In the genomic region with DNA sequence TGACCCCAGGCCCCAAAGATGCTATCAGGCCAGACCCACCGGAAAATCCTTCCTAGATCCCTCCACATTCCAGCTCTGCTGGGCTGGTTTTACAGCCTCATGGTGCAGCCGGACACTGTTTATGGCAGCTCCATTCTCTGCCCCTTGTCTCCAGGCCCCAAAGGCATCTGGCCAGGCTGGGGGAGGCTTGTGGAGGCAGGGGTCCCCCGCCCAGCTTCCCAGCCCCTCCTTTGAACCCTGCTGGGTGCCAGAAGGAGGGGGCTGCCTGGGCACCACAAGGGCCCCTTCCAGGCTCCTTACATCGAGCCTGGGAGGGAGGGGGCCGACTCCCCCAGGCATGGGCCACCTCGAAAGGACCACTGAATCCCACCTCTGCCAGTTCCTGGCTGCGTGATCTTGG, we compare ENCODE assay signal across 22 cellular contexts.
"Had no signal": no experiment of that assay in that cellular context is flagged by ENCODE, and none has a peak within 500 bp of the region (broad histone marks: within the 10 kb centered on the region; RNA-seq: fewer than 3 reads in every experiment).

No MANE protein-coding gene starts in this region.

- H3K4me1 ChIP-seq: gastroesophageal sphincter, heart right ventricle, left lung, parathyroid adenoma, prostate gland, right atrium auricular region had no signal

- H3K27ac ChIP-seq: dorsolateral prefrontal cortex, epithelial cell of prostate, gastroesophageal sphincter, heart right ventricle, left lung, parathyroid adenoma, prostate gland, right atrium auricular region, suprapubic skin had no signal

- H3K4me3 ChIP-seq: dorsolateral prefrontal cortex, gastroesophageal sphincter, heart right ventricle, left lung, prostate gland, right atrium auricular region, smooth muscle cell, suprapubic skin had no signal

- DNase-seq: central memory CD4-positive, alpha-beta T cell; dorsolateral prefrontal cortex; effector CD4-positive, alpha-beta T cell; foreskin fibroblast; glutamatergic neuron; heart right ventricle; left lung; mesendoderm; natural killer cell; stimulated activated CD4-positive, alpha-beta T cell treated with anti-CD3 and anti-CD28 coated beads, Interleukin-12 subunit alpha, Interleukin-12 subunit beta, amount 100 ng/mL, for 4 hours; stimulated activated CD4-positive, alpha-beta T cell treated with anti-CD3 and anti-CD28 coated beads, Interleukin-1b, Interleukin-23, amount 100 ng/mL, for 48 hours; stimulated activated CD4-positive, alpha-beta T cell treated with anti-CD3 and anti-CD28 coated beads, Interleukin-4, amount 100 ng/mL, for 1 hour; stimulated activated CD8-positive, alpha-beta memory T cell treated with anti-CD3 and anti-CD28 coated beads, Interleukin-4, amount 100 ng/mL, for 48 hours; stimulated activated naive CD8-positive, alpha-beta T cell treated with anti-CD3 and anti-CD28 coated beads, Interleukin-15, amount 100 ng/mL, for 72 hours; trophoblast cell had no signal

- H3K36me3 ChIP-seq: gastroesophageal sphincter, heart right ventricle, left lung, prostate gland, right atrium auricular region, suprapubic skin had no signal

- H3K4me2 ChIP-seq: smooth muscle cell had no signal

- H3K9ac ChIP-seq: parathyroid adenoma had no signal

- H2AFZ ChIP-seq: parathyroid adenoma had no signal

- H3K9me3 ChIP-seq: gastroesophageal sphincter, heart right ventricle, left lung, prostate gland, right atrium auricular region, suprapubic skin had no signal
